21 cellular contexts compared by ENCODE assay signal in the genomic region with DNA sequence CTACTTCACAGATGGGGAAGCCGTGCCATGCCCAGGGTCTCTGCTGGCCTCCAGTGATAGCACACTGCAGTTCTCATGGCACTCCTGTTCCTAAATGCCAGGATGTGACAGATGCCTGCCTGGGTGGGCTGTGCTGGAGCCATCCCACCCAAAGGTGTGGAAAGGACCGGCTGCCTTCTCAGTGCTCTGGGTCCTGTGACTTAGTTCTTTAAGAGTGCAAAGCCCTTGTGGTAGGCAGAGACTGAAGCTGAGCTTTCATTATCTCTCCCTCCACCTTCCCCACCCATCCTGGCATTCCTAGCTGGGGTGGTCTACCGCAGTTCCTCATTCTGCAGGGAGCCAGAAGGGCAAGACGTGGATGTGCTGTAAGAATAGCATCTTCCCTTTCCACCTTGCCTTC.
DNase-seq lines count a peak whose midpoint lies in the region; ATAC-seq, FAIRE-seq and TF ChIP-seq lines count a peak whose summit lies in the region.
"Had no signal": no experiment of that assay in that cellular context is flagged by ENCODE, and none has a peak within 500 bp of the region (broad histone marks: within the 10 kb centered on the region; RNA-seq: fewer than 3 reads in every experiment).

No MANE protein-coding gene starts in this region.

- intact Hi-C loops in psoas muscle (cut with DNase I) (no loop called here), HepG2 (cut with micrococcal nuclease; ENCODE audit: unreplicated experiment) (no loop called here)

- H3K4me3 ChIP-seq in bronchial epithelial cell (ENCODE audit: low read depth, low read length): no peak overlapping the region
- H3K4me3 ChIP-seq in neural cell (ENCODE audit: low read length): no peak overlapping the region
- H3K4me3 ChIP-seq in psoas muscle: no peak overlapping the region
- no peak overlapping the region for H3K4me3 ChIP-seq in HepG2 (replicated peaks in 1 of 3; ENCODE audit: insufficient read depth in 1 of 3, low read depth in 2 of 3, low read length in 3 of 3)
- H3K4me3 ChIP-seq: BLaER1, GM23248 had no signal

- FAIRE-seq in bronchial epithelial cell (lab: Jason Lieb, UNC) (peak; percentile 18), HepG2 (lab: Jason Lieb, UNC) (no peak)
- FAIRE-seq: A204.1, GM12892 had no signal

- H3K27me3 ChIP-seq in bronchial epithelial cell (ENCODE audit: control insufficient read depth, insufficient read depth, low read length): peaks cover 1% of the 10 kb centered on the region
- no peaks in the 10 kb centered on the region for H3K27me3 ChIP-seq in neural cell (ENCODE audit: insufficient read depth, low read depth, low read length)
- H3K27me3 ChIP-seq in psoas muscle (ENCODE audit: insufficient read depth in 3 of 3, low read length in 2 of 3): peaks cover 0 to 11% (median 0%) of the 10 kb centered on the region in 3 donors
- H3K27me3 ChIP-seq in HepG2 (ENCODE audit: control insufficient read depth in 1 of 2, insufficient read depth in 2 of 2, low read length in 2 of 2): no peaks in the 10 kb centered on the region; a peak in 1 of 5 replicates
- H3K27me3 ChIP-seq: BLaER1 had no signal

- peak; percentile 42 for DNase-seq in DMS 273 (lab: John Stamatoyannopoulos, UW; ENCODE audit: unreplicated experiment)
- DNase-seq in DMS 273 treated with DMSO at 0.1 percent for 48 hours (lab: John Stamatoyannopoulos, UW): no peak
- DNase-seq in bronchial epithelial cell (ENCODE audit: low read depth): no peak
- no peak for DNase-seq in psoas muscle
- no peak for DNase-seq in HepG2 (ENCODE audit: low spot score)
- no peak for DNase-seq in mucosa of gallbladder (ENCODE audit: low spot score)
- DNase-seq: Caco-2; CD4-positive, CD25-positive, alpha-beta regulatory T cell; CD8-positive, alpha-beta T cell; DMS79 treated with DMSO at 0.1 percent for 48 hours; GF-D8; GM23248; H9 had no signal

- H4K20me1 ChIP-seq in neural cell (ENCODE audit: insufficient read depth) (no peaks in the 10 kb centered on the region), HepG2 (ENCODE audit: insufficient read depth, low read length) (no peaks in the 10 kb centered on the region)
- H4K20me1 ChIP-seq: BLaER1 had no signal

- no peaks in the 10 kb centered on the region for H3K79me2 ChIP-seq in neural cell (replicated peaks; ENCODE audit: insufficient read depth, low read length)
- no peaks in the 10 kb centered on the region for H3K79me2 ChIP-seq in HepG2 (ENCODE audit: insufficient read depth, low read length)

- WGBS in psoas muscle, 3 donors: 71 to 85% (median 79%) methylated on average over 4 of the region's 4 CpGs
- 18% methylated on average over 4 of the region's 4 CpGs for WGBS in HepG2 (ENCODE audit: low lambda C conversion rate)

- H3K9ac ChIP-seq in neural cell (ENCODE audit: low read length): no peak overlapping the region
- H3K9ac ChIP-seq in HepG2 (ENCODE audit: insufficient read depth, low read depth, low read length): no peak overlapping the region
- H3K9ac ChIP-seq: BLaER1, GM23248 had no signal

- H3K36me3 ChIP-seq in bronchial epithelial cell (ENCODE audit: control insufficient read depth, insufficient read depth, low read length) (no peaks in the 10 kb centered on the region), neural cell (ENCODE audit: insufficient read depth, low read length) (no peaks in the 10 kb centered on the region), psoas muscle (ENCODE audit: insufficient read depth in 1 of 2, low read depth in 1 of 2) (no peaks in the 10 kb centered on the region), HepG2 (replicated peaks in 1 of 2; ENCODE audit: control insufficient read depth in 1 of 2, insufficient read depth in 2 of 2, low read length in 2 of 2) (no peaks in the 10 kb centered on the region)
- H3K36me3 ChIP-seq: BLaER1 had no signal

- no TSS peak for BruUV-seq in HepG2 (replicated peaks; lab: Mats Ljungman, UMichigan)

- TF ChIP-seq POLR2A in HepG2 (IDR thresholded peaks at IDR 0.05; ENCODE audit: insufficient read depth in 1 of 2, low read depth in 2 of 2, low read length in 2 of 2): no peak

- in situ Hi-C loops in HepG2 (cut with HindIII; ENCODE audit: extremely low pct_ligation_motif_present, low pct_unique_long_range_greater_than_20kb): no loop called here

- H3K9me2 ChIP-seq in neural cell (ENCODE audit: insufficient read depth, low read length): no peaks in the 10 kb centered on the region

- CTCF ChIA-PET in HepG2 (lab: Yijun Ruan, JAX; ENCODE audit: low intra/inter-chr PET ratio, low total read pairs): no interaction called here

- H3K4me1 ChIP-seq in psoas muscle (no peaks in the 10 kb centered on the region), HepG2 (ENCODE audit: insufficient read depth, low read length) (no peaks in the 10 kb centered on the region)
- H3K4me1 ChIP-seq: BLaER1, Caco-2 had no signal

- H3K9me3 ChIP-seq in neural cell (ENCODE audit: low read length) (no peaks in the 10 kb centered on the region), psoas muscle (no peaks in the 10 kb centered on the region), HepG2 (ENCODE audit: low read length) (no peaks in the 10 kb centered on the region)
- H3K9me3 ChIP-seq: BLaER1, Caco-2 had no signal

- peak overlapping the region; percentile 68 for H3K27ac ChIP-seq in neural cell (ENCODE audit: low read length)
- no peak overlapping the region for H3K27ac ChIP-seq in psoas muscle
- no peak overlapping the region for H3K27ac ChIP-seq in HepG2 (ENCODE audit: extremely low read length, insufficient read depth, low read length)
- H3K27ac ChIP-seq: 22Rv1, BLaER1, C4-2B, GM23248 had no signal

- no peak overlapping the region for H3K4me2 ChIP-seq in neural cell (ENCODE audit: low read length)
- no peak overlapping the region for H3K4me2 ChIP-seq in HepG2 (ENCODE audit: low read depth, low read length)
- H3K4me2 ChIP-seq: BLaER1 had no signal

- no peak for ATAC-seq in psoas muscle
- ATAC-seq in HepG2: no peak
- no peak for ATAC-seq in GM21825 (IDR thresholded peaks at IDR 0.05; ENCODE audit: unreplicated experiment)
- ATAC-seq: CD8-positive, alpha-beta T cell; HCT116 had no signal

- TF ChIP-seq EP300 in neural cell (conservative IDR thresholded peaks at IDR 0.05; ENCODE audit: poor library complexity, severe bottlenecking): no peak
- TF ChIP-seq EP300 in HepG2 (IDR thresholded peaks at IDR 0.05; ENCODE audit: low read depth in 2 of 2, low read length in 2 of 2): no peak
- no peak for TF ChIP-seq EP300 in HepG2 (CRISPR knock-in tag; IDR thresholded peaks at IDR 0.05; ENCODE audit: borderline replicate concordance)

- H2AFZ ChIP-seq in neural cell (ENCODE audit: low read depth, low read length): no peak overlapping the region
- no peak overlapping the region for H2AFZ ChIP-seq in HepG2 (ENCODE audit: low read length)
- H2AFZ ChIP-seq: GM23248 had no signal

- TF ChIP-seq RAD21 in neural cell (conservative IDR thresholded peaks at IDR 0.05) (no peak), HepG2 (CRISPR knock-in tag; IDR thresholded peaks at IDR 0.05) (no peak)

- H3F3A ChIP-seq in neural cell (ENCODE audit: insufficient read depth, low read length, poor library complexity, severe bottlenecking): no peaks in the 10 kb centered on the region

- POLR2A ChIA-PET in HepG2 (lab: Yijun Ruan, JAX): no interaction called here

- TF ChIP-seq CTCF in bronchial epithelial cell (IDR thresholded peaks at IDR 0.05; ENCODE audit: insufficient read depth, low read length, severe bottlenecking) (no peak), neural cell (IDR thresholded peaks at IDR 0.05; ENCODE audit: poor library complexity, severe bottlenecking) (no peak), psoas muscle (IDR thresholded peaks at IDR 0.05) (no peak), HepG2 (CRISPR knock-in tag; IDR thresholded peaks at IDR 0.05) (no peak)

TF ChIP-seq in neural cell, 6 proteins besides CTCF, POLR2A, EP300 and RAD21 (continues in another document):
- TF ChIP-seq SMC3 (conservative IDR thresholded peaks at IDR 0.05; ENCODE audit: poor library complexity) (no peak), POLR2AphosphoS5 (IDR thresholded peaks at IDR 0.05) (no peak)

TF ChIP-seq in HepG2, 621 proteins besides CTCF, POLR2A, EP300 and RAD21 (continues in another document):
- TF ChIP-seq, protein P1, sequence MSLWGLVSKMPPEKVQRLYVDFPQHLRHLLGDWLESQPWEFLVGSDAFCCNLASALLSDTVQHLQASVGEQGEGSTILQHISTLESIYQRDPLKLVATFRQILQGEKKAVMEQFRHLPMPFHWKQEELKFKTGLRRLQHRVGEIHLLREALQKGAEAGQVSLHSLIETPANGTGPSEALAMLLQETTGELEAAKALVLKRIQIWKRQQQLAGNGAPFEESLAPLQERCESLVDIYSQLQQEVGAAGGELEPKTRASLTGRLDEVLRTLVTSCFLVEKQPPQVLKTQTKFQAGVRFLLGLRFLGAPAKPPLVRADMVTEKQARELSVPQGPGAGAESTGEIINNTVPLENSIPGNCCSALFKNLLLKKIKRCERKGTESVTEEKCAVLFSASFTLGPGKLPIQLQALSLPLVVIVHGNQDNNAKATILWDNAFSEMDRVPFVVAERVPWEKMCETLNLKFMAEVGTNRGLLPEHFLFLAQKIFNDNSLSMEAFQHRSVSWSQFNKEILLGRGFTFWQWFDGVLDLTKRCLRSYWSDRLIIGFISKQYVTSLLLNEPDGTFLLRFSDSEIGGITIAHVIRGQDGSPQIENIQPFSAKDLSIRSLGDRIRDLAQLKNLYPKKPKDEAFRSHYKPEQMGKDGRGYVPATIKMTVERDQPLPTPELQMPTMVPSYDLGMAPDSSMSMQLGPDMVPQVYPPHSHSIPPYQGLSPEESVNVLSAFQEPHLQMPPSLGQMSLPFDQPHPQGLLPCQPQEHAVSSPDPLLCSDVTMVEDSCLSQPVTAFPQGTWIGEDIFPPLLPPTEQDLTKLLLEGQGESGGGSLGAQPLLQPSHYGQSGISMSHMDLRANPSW (CRISPR knock-in tag; IDR thresholded peaks at IDR 0.05; ENCODE audit: borderline replicate concordance): no peak
- TF ChIP-seq MBNL3 (CRISPR knock-in tag; conservative IDR thresholded peaks at IDR 0.05) (no peak), ELF4 (CRISPR knock-in tag; IDR thresholded peaks at IDR 0.05; ENCODE audit: borderline replicate concordance) (no peak), ZNF546 (CRISPR knock-in tag; conservative IDR thresholded peaks at IDR 0.05) (no peak), GATA4 (IDR thresholded peaks at IDR 0.05; ENCODE audit: borderline replicate concordance, low read depth) (no peak)
- TF ChIP-seq, protein P2, sequence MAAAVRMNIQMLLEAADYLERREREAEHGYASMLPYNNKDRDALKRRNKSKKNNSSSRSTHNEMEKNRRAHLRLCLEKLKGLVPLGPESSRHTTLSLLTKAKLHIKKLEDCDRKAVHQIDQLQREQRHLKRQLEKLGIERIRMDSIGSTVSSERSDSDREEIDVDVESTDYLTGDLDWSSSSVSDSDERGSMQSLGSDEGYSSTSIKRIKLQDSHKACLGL (CRISPR knock-in tag; IDR thresholded peaks at IDR 0.05): no peak
